1 cellular context compared by ENCODE assay signal in the genomic region with DNA sequence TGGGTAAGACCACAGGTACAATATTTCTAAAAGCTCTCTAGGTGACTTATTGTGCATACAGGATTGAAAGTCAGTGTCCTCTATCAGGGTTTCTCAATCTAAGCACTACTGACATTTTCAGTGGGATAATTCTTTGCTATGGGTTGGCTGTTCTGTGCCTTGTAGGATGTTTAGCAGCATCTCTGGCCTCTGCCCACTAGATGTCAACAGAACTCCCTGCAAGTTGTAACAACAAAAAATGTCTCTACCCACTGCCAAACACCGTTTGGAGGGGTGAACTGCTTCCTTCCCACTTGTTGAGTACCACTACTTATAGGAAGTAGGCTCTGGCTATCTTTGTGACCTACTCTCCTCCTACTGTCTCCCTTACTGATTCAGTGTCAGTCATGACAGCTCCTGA.
TF ChIP-seq lines count a peak whose summit lies in the region.

No MANE protein-coding gene starts in this region.

TF ChIP-seq in GM23338, 12 proteins besides CTCF, POLR2A, EP300 and RAD21 (continued from another document):
- TF ChIP-seq, protein P1, sequence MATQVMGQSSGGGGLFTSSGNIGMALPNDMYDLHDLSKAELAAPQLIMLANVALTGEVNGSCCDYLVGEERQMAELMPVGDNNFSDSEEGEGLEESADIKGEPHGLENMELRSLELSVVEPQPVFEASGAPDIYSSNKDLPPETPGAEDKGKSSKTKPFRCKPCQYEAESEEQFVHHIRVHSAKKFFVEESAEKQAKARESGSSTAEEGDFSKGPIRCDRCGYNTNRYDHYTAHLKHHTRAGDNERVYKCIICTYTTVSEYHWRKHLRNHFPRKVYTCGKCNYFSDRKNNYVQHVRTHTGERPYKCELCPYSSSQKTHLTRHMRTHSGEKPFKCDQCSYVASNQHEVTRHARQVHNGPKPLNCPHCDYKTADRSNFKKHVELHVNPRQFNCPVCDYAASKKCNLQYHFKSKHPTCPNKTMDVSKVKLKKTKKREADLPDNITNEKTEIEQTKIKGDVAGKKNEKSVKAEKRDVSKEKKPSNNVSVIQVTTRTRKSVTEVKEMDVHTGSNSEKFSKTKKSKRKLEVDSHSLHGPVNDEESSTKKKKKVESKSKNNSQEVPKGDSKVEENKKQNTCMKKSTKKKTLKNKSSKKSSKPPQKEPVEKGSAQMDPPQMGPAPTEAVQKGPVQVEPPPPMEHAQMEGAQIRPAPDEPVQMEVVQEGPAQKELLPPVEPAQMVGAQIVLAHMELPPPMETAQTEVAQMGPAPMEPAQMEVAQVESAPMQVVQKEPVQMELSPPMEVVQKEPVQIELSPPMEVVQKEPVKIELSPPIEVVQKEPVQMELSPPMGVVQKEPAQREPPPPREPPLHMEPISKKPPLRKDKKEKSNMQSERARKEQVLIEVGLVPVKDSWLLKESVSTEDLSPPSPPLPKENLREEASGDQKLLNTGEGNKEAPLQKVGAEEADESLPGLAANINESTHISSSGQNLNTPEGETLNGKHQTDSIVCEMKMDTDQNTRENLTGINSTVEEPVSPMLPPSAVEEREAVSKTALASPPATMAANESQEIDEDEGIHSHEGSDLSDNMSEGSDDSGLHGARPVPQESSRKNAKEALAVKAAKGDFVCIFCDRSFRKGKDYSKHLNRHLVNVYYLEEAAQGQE (IDR thresholded peaks at IDR 0.05; ENCODE audit: unreplicated experiment), result no peak
- TF ChIP-seq JUNB (IDR thresholded peaks at IDR 0.05; ENCODE audit: unreplicated experiment) (no peak), CREB1 (CRISPR knock-in tag; IDR thresholded peaks at IDR 0.05; ENCODE audit: low read depth) (no peak)
